Comparison of ENCODE assay signal across 19 cellular contexts in the genomic region with DNA sequence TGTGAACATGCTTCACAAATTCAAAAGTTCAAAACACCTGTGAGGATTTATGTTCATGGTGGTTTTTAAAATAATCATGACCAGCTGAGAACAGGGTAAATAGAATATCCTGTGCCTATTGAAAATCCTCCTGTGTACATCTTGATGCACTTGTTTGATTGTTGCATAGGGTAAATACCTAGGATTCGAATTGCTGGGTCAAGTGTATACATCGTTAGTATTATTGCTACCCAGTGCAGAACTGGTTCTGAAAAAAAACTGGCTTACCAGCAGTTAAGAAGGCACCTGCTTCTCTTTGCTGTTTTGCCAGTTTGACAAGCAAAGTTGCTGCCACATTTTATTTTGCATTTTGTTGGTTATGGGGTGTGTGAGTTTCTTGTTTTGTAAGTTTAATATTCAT.
"Had no signal": no experiment of that assay in that cellular context is flagged by ENCODE, and none has a peak within 500 bp of the region (broad histone marks: within the 10 kb centered on the region; RNA-seq: fewer than 3 reads in every experiment).

No MANE protein-coding gene starts in this region.

- DNase-seq: activated CD4-positive, alpha-beta T cell treated with anti-CD3 and anti-CD28 coated beads, Interleukin-2, amount 10 ng/mL, durations not matched to agents 7 days and 5 days; activated CD8-positive, alpha-beta memory T cell treated with anti-CD3 and anti-CD28 coated beads for 24 hours; activated CD8-positive, alpha-beta memory T cell treated with anti-CD3 and anti-CD28 coated beads, Interleukin-2, amount 50 U/mL, for 48 hours; activated effector memory CD4-positive, alpha-beta T cell treated with Interleukin-2 at 50 U/mL for 16 hours; activated naive CD4-positive, alpha-beta T cell treated with anti-CD3 and anti-CD28 coated beads, Interleukin-2, amount 10 ng/mL, durations not matched to agents 7 days and 5 days; activated naive CD8-positive, alpha-beta T cell treated with anti-CD3 and anti-CD28 coated beads, Interleukin-2, amount 50 U/mL, for 24 hours; activated T-cell treated with anti-CD3 and anti-CD28 coated beads, Interleukin-2, amount 50 U/mL, for 48 hours; anterior cingulate cortex; caudate nucleus; endodermal cell; foreskin melanocyte; hypothalamus; lower lobe of right lung; naive thymus-derived CD8-positive, alpha-beta T cell; stimulated activated CD4-positive, alpha-beta T cell treated with anti-CD3 and anti-CD28 coated beads, Interleukin-12 subunit alpha, Interleukin-12 subunit beta, amount 100 ng/mL, for 4 hours; stimulated activated CD4-positive, alpha-beta T cell treated with anti-CD3 and anti-CD28 coated beads, Interleukin-1b, Interleukin-23, amount 100 ng/mL, for 48 hours; stimulated activated CD8-positive, alpha-beta memory T cell treated with anti-CD3 and anti-CD28 coated beads, Interleukin-4, amount 100 ng/mL, for 48 hours; stimulated activated naive CD4-positive, alpha-beta T cell; upper lobe of right lung had no signal
